In the genomic region with DNA sequence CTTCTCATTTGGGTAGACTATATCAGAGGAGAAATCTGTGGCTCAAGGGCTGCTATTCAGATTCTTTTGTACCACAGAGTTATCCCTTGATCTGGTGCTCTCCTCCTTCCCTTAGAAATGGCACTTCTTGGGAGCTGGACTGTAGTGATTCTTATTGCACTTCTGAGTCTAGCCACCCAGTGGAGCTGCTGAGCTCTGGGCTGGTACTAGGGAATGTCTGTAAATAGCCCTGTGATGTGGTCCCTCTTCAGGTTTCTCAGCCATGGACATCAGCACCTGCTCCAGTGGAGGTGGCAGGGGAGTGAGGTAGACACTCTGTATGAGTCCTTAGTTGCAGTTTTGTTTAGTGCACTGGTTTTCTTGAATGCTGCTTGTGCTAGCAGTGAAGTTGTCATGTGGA, we compare ENCODE assay signal across 14 cellular contexts.
A peak's percentile ranks its signal among the peaks of the same experiment; 100 is the strongest.
DNase-seq lines count a peak whose midpoint lies in the region; ATAC-seq, FAIRE-seq and TF ChIP-seq lines count a peak whose summit lies in the region.
"Had no signal": no experiment of that assay in that cellular context is flagged by ENCODE, and none has a peak within 500 bp of the region (broad histone marks: within the 10 kb centered on the region; RNA-seq: fewer than 3 reads in every experiment).

No MANE protein-coding gene starts in this region.

- in situ Hi-C loops in HepG2 (cut with HindIII; ENCODE audit: extremely low pct_ligation_motif_present, low pct_unique_long_range_greater_than_20kb) = no loop called here

- no peaks in the 10 kb centered on the region for H3K79me2 ChIP-seq in HepG2 (ENCODE audit: insufficient read depth, low read length)

- no peak overlapping the region for H3K4me3 ChIP-seq in HepG2 (replicated peaks in 1 of 3; ENCODE audit: insufficient read depth in 1 of 3, low read depth in 2 of 3, low read length in 3 of 3)
- no peak overlapping the region for H3K4me3 ChIP-seq in right lobe of liver
- H3K4me3 ChIP-seq: body of pancreas, mucosa of descending colon, right atrium auricular region had no signal

- no peaks in the 10 kb centered on the region for H3K36me3 ChIP-seq in HepG2 (replicated peaks in 1 of 2; ENCODE audit: control insufficient read depth in 1 of 2, insufficient read depth in 2 of 2, low read length in 2 of 2)
- H3K36me3 ChIP-seq in right lobe of liver = no peaks in the 10 kb centered on the region
- H3K36me3 ChIP-seq: right atrium auricular region had no signal

- H3K27ac Mint-ChIP-seq in chondrocyte (ENCODE audit: unreplicated experiment) = no peak overlapping the region
- H3K27ac Mint-ChIP-seq in type B pancreatic cell = no peak overlapping the region
- H3K27ac Mint-ChIP-seq in mesothelial cell of epicardium = no peak overlapping the region
- H3K27ac Mint-ChIP-seq in activated CD8-positive, alpha-beta T cell treated with anti-CD3 and anti-CD28 coated beads, Interleukin-2, amount 10 ng/mL, durations not matched to agents 7 days and 5 days = no peak overlapping the region

- H3K9me3 ChIP-seq in HepG2 (ENCODE audit: low read length) (no peaks in the 10 kb centered on the region), right lobe of liver (no peaks in the 10 kb centered on the region)
- H3K9me3 ChIP-seq: body of pancreas, mucosa of descending colon had no signal

- H3K4me3 Mint-ChIP-seq in chondrocyte (ENCODE audit: unreplicated experiment) (no peak overlapping the region), type B pancreatic cell (no peak overlapping the region), mesothelial cell of epicardium (no peak overlapping the region)
- no peak overlapping the region for H3K4me3 Mint-ChIP-seq in activated CD8-positive, alpha-beta T cell treated with anti-CD3 and anti-CD28 coated beads, Interleukin-2, amount 10 ng/mL, durations not matched to agents 7 days and 5 days

- no peak overlapping the region for H3K9ac ChIP-seq in HepG2 (ENCODE audit: insufficient read depth, low read depth, low read length)

- FAIRE-seq in HepG2 (lab: Jason Lieb, UNC) = no peak

- H3K4me2 ChIP-seq in HepG2 (ENCODE audit: low read depth, low read length) = no peak overlapping the region

- intact Hi-C loops in HepG2 (cut with micrococcal nuclease; ENCODE audit: unreplicated experiment) (no loop called here), right lobe of liver (cut with DNase I) (no loop called here)

- H3K4me1 ChIP-seq in HepG2 (ENCODE audit: insufficient read depth, low read length) (no peaks in the 10 kb centered on the region), right lobe of liver (no peaks in the 10 kb centered on the region)
- H3K4me1 ChIP-seq: body of pancreas, right atrium auricular region had no signal

- H3K27ac ChIP-seq in HepG2 (ENCODE audit: extremely low read length, insufficient read depth, low read length) (no peak overlapping the region), right lobe of liver (no peak overlapping the region)
- H3K27ac ChIP-seq: body of pancreas, right atrium auricular region had no signal

- no peak overlapping the region for H2AFZ ChIP-seq in HepG2 (ENCODE audit: low read length)

- TF ChIP-seq POLR2A in HepG2 (IDR thresholded peaks at IDR 0.05; ENCODE audit: insufficient read depth in 1 of 2, low read depth in 2 of 2, low read length in 2 of 2) (no peak), right lobe of liver (IDR thresholded peaks at IDR 0.05) (no peak)

- peaks cover 2% of the 10 kb centered on the region for H3K36me3 Mint-ChIP-seq in chondrocyte (ENCODE audit: low read depth)
- H3K36me3 Mint-ChIP-seq in type B pancreatic cell = no peaks in the 10 kb centered on the region
- no peaks in the 10 kb centered on the region for H3K36me3 Mint-ChIP-seq in mesothelial cell of epicardium
- no peaks in the 10 kb centered on the region for H3K36me3 Mint-ChIP-seq in activated CD8-positive, alpha-beta T cell treated with anti-CD3 and anti-CD28 coated beads, Interleukin-2, amount 10 ng/mL, durations not matched to agents 7 days and 5 days (ENCODE audit: low read depth)

- TF ChIP-seq EP300 in HepG2 (IDR thresholded peaks at IDR 0.05; ENCODE audit: low read depth in 2 of 2, low read length in 2 of 2) (no peak), HepG2 (CRISPR knock-in tag; IDR thresholded peaks at IDR 0.05; ENCODE audit: borderline replicate concordance) (no peak)

- no peak for TF ChIP-seq RAD21 in HepG2 (CRISPR knock-in tag; IDR thresholded peaks at IDR 0.05)

- H3K27me3 Mint-ChIP-seq in chondrocyte (ENCODE audit: low read depth) (peaks cover 9% of the 10 kb centered on the region), type B pancreatic cell (peaks cover 9% of the 10 kb centered on the region), mesothelial cell of epicardium (ENCODE audit: low read depth) (no peaks in the 10 kb centered on the region)
- H3K27me3 Mint-ChIP-seq in activated CD8-positive, alpha-beta T cell treated with anti-CD3 and anti-CD28 coated beads, Interleukin-2, amount 10 ng/mL, durations not matched to agents 7 days and 5 days (ENCODE audit: low read depth) = no peaks in the 10 kb centered on the region

- peak; percentile 82 for ATAC-seq in HepG2
- no peak for ATAC-seq in right lobe of liver
- no peak for ATAC-seq in activated CD8-positive, alpha-beta T cell treated with anti-CD3 and anti-CD28 coated beads, Interleukin-2, amount 10 ng/mL, durations not matched to agents 7 days and 5 days
- ATAC-seq: body of pancreas, mucosa of descending colon had no signal

- DNase-seq in HepG2 (ENCODE audit: low spot score) (no peak), right lobe of liver (no peak), NAMALWA (ENCODE audit: low spot score) (peak; percentile 51), chondrocyte (ENCODE audit: low spot score) (no peak), type B pancreatic cell (ENCODE audit: extremely low spot score, unreplicated experiment) (no peak), globus pallidus (ENCODE audit: low spot score) (no peak), mesothelial cell of epicardium (ENCODE audit: low spot score in 2 of 2, unreplicated experiment in 2 of 2) (no peak)
- no peak for DNase-seq in activated CD8-positive, alpha-beta T cell treated with anti-CD3 and anti-CD28 coated beads, Interleukin-2, amount 10 ng/mL, durations not matched to agents 7 days and 5 days
- DNase-seq: activated T-cell treated with anti-CD3 and anti-CD28 coated beads, Interleukin-2, amount 50 U/mL, for 1 hour; body of pancreas; IMR-90; mucosa of descending colon; T1000 had no signal

- no TSS peak for BruUV-seq in HepG2 (replicated peaks; lab: Mats Ljungman, UMichigan)

- CTCF ChIA-PET in HepG2 (lab: Yijun Ruan, JAX; ENCODE audit: low intra/inter-chr PET ratio, low total read pairs) = no interaction called here
- CTCF ChIA-PET in activated CD8-positive, alpha-beta T cell treated with anti-CD3 and anti-CD28 coated beads, Interleukin-2, amount 10 ng/mL, durations not matched to agents 7 days and 5 days (lab: Charles Lee) = no interaction called here

- TF ChIP-seq CTCF in HepG2 (CRISPR knock-in tag; IDR thresholded peaks at IDR 0.05) (peak; percentile 47), right lobe of liver (IDR thresholded peaks at IDR 0.05) (peak in 2 of 4 donors; percentile 21 to 30), chondrocyte (IDR thresholded peaks at IDR 0.05) (peak; percentile 52), type B pancreatic cell (conservative IDR thresholded peaks at IDR 0.05) (peak; percentile 64), mesothelial cell of epicardium (IDR thresholded peaks at IDR 0.05; ENCODE audit: unreplicated experiment) (no peak)

- no peaks in the 10 kb centered on the region for H3K4me1 Mint-ChIP-seq in chondrocyte (ENCODE audit: low read depth)
- H3K4me1 Mint-ChIP-seq in type B pancreatic cell (ENCODE audit: unreplicated experiment) = no peaks in the 10 kb centered on the region
- H3K4me1 Mint-ChIP-seq in mesothelial cell of epicardium = no peaks in the 10 kb centered on the region
- no peaks in the 10 kb centered on the region for H3K4me1 Mint-ChIP-seq in activated CD8-positive, alpha-beta T cell treated with anti-CD3 and anti-CD28 coated beads, Interleukin-2, amount 10 ng/mL, durations not matched to agents 7 days and 5 days (ENCODE audit: low read depth)

- POLR2A ChIA-PET in HepG2 (lab: Yijun Ruan, JAX) = no interaction called here
- POLR2A ChIA-PET in activated CD8-positive, alpha-beta T cell treated with anti-CD3 and anti-CD28 coated beads, Interleukin-2, amount 10 ng/mL, durations not matched to agents 7 days and 5 days (lab: Charles Lee) = no interaction called here

- no peaks in the 10 kb centered on the region for H4K20me1 ChIP-seq in HepG2 (ENCODE audit: insufficient read depth, low read length)

- peaks cover 9% of the 10 kb centered on the region for H3K9me3 Mint-ChIP-seq in chondrocyte (ENCODE audit: low read depth)
- H3K9me3 Mint-ChIP-seq in type B pancreatic cell = peaks cover 13% of the 10 kb centered on the region
- peaks cover 6% of the 10 kb centered on the region for H3K9me3 Mint-ChIP-seq in mesothelial cell of epicardium
- H3K9me3 Mint-ChIP-seq in activated CD8-positive, alpha-beta T cell treated with anti-CD3 and anti-CD28 coated beads, Interleukin-2, amount 10 ng/mL, durations not matched to agents 7 days and 5 days (ENCODE audit: insufficient read depth) = peaks cover 4% of the 10 kb centered on the region

- H3K27me3 ChIP-seq in HepG2 (ENCODE audit: control insufficient read depth in 1 of 2, insufficient read depth in 2 of 2, low read length in 2 of 2) = no peaks in the 10 kb centered on the region
- no peaks in the 10 kb centered on the region for H3K27me3 ChIP-seq in right lobe of liver
- H3K27me3 ChIP-seq: body of pancreas, right atrium auricular region had no signal

TF ChIP-seq in HepG2, 621 proteins besides CTCF, POLR2A, EP300 and RAD21 (continues in another document):
- no peak for TF ChIP-seq ZNF30 (CRISPR knock-in tag; IDR thresholded peaks at IDR 0.05)
- no peak for TF ChIP-seq KMT2B (CRISPR knock-in tag; IDR thresholded peaks at IDR 0.05)
- TF ChIP-seq HIVEP1 (CRISPR knock-in tag; IDR thresholded peaks at IDR 0.05) = no peak
- no peak for TF ChIP-seq NR2F1 (CRISPR knock-in tag; IDR thresholded peaks at IDR 0.05)
- TF ChIP-seq, protein P1, sequence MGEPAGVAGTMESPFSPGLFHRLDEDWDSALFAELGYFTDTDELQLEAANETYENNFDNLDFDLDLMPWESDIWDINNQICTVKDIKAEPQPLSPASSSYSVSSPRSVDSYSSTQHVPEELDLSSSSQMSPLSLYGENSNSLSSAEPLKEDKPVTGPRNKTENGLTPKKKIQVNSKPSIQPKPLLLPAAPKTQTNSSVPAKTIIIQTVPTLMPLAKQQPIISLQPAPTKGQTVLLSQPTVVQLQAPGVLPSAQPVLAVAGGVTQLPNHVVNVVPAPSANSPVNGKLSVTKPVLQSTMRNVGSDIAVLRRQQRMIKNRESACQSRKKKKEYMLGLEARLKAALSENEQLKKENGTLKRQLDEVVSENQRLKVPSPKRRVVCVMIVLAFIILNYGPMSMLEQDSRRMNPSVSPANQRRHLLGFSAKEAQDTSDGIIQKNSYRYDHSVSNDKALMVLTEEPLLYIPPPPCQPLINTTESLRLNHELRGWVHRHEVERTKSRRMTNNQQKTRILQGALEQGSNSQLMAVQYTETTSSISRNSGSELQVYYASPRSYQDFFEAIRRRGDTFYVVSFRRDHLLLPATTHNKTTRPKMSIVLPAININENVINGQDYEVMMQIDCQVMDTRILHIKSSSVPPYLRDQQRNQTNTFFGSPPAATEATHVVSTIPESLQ (CRISPR knock-in tag; conservative IDR thresholded peaks at IDR 0.05) = no peak
- no peak for TF ChIP-seq ZSCAN25 (CRISPR knock-in tag; IDR thresholded peaks at IDR 0.05)
- no peak for TF ChIP-seq ZC3H13 (CRISPR knock-in tag; IDR thresholded peaks at IDR 0.05)
- no peak for TF ChIP-seq PHF20 (CRISPR knock-in tag; IDR thresholded peaks at IDR 0.05)
